Comparison of ENCODE assay signal across 13 cellular contexts in the genomic region with DNA sequence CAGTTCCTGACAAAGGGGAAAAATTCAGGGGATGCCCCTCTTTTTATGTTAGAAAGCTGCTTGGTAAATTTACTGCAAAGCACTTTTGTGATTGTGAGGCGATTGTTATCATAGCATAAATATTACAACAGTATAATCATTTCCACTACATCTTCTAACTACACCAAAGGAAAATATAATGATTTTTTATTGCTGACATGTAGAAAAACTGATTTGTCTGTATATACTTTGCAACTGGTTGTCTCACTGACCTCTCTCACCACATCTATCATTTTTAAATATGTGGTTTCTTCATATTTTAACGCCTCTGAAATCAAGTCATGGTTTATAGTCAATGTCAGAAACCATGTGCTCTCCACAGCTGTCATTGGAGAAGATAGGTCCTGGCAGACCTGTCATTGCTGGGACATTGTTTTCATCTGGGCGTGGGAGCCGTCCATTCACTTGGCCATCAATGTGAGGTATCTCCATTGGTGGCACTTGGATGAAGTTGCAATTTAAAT.
DNase-seq lines count a peak whose midpoint lies in the region; ATAC-seq and TF ChIP-seq lines count a peak whose summit lies in the region.
"Had no signal": no experiment of that assay in that cellular context is flagged by ENCODE, and none has a peak within 500 bp of the region (broad histone marks: within the 10 kb centered on the region; RNA-seq: fewer than 3 reads in every experiment).

No MANE protein-coding gene starts in this region.

- CTCF ChIA-PET in activated B cell treated with CpG ODN at 0.5 μM for 24 hours (lab: Charles Lee) = no interaction called here

- no peaks in the 10 kb centered on the region for H3K27me3 Mint-ChIP-seq in stimulated activated naive CD8-positive, alpha-beta T cell treated with anti-CD3 and anti-CD28 coated beads, Interleukin-15, amount 100 ng/mL, for 72 hours
- H3K27me3 Mint-ChIP-seq in activated B cell treated with CpG ODN at 0.5 μM for 24 hours = no peaks in the 10 kb centered on the region
- H3K27me3 Mint-ChIP-seq: B cell; CD4-positive, alpha-beta memory T cell had no signal

- DNase-seq in stimulated activated naive CD8-positive, alpha-beta T cell treated with anti-CD3 and anti-CD28 coated beads, Interleukin-15, amount 100 ng/mL, for 72 hours = no peak
- no peak for DNase-seq in stimulated activated naive CD8-positive, alpha-beta T cell treated with anti-CD3 and anti-CD28 coated beads, Interleukin-15, Interleukin-2, amounts not matched to agents 100 U/mL and 50 U/mL, for 24 hours
- DNase-seq in activated B cell treated with CpG ODN at 0.5 μM for 24 hours = no peak
- peak; percentile 12 for DNase-seq in myocyte (ENCODE audit: low read depth)
- DNase-seq in NCI-H2029 (lab: John Stamatoyannopoulos, UW) = no peak
- DNase-seq in stimulated activated CD4-positive, alpha-beta T cell treated with anti-CD3 and anti-CD28 coated beads, Interleukin-15, amount 100 ng/mL, for 24 hours = no peak
- DNase-seq: CD4-positive, alpha-beta memory T cell; DMS79; H7 had no signal

- H3K4me1 Mint-ChIP-seq in stimulated activated naive CD8-positive, alpha-beta T cell treated with anti-CD3 and anti-CD28 coated beads, Interleukin-15, amount 100 ng/mL, for 72 hours = peaks cover 26% of the 10 kb centered on the region
- peaks cover 9% of the 10 kb centered on the region for H3K4me1 Mint-ChIP-seq in activated B cell treated with CpG ODN at 0.5 μM for 24 hours
- H3K4me1 Mint-ChIP-seq: B cell, GM23338 had no signal

- no peak for TF ChIP-seq CTCF in activated B cell treated with CpG ODN at 0.5 μM for 24 hours (IDR thresholded peaks at IDR 0.05)

- no peaks in the 10 kb centered on the region for H3K9me3 Mint-ChIP-seq in stimulated activated naive CD8-positive, alpha-beta T cell treated with anti-CD3 and anti-CD28 coated beads, Interleukin-15, amount 100 ng/mL, for 72 hours
- H3K9me3 Mint-ChIP-seq in activated B cell treated with CpG ODN at 0.5 μM for 24 hours = no peaks in the 10 kb centered on the region
- H3K9me3 Mint-ChIP-seq: CD4-positive, alpha-beta memory T cell had no signal

- intact Hi-C loops in activated B cell treated with CpG ODN at 0.5 μM for 24 hours (cut with micrococcal nuclease) = no loop called here

- no peak overlapping the region for H3K27ac Mint-ChIP-seq in stimulated activated naive CD8-positive, alpha-beta T cell treated with anti-CD3 and anti-CD28 coated beads, Interleukin-15, amount 100 ng/mL, for 72 hours
- H3K27ac Mint-ChIP-seq in activated B cell treated with CpG ODN at 0.5 μM for 24 hours = peak overlapping the region; percentile 35
- H3K27ac Mint-ChIP-seq: B cell, GM23338 had no signal

- H3K4me3 Mint-ChIP-seq in stimulated activated naive CD8-positive, alpha-beta T cell treated with anti-CD3 and anti-CD28 coated beads, Interleukin-15, amount 100 ng/mL, for 72 hours = no peak overlapping the region
- H3K4me3 Mint-ChIP-seq in activated B cell treated with CpG ODN at 0.5 μM for 24 hours = no peak overlapping the region
- H3K4me3 Mint-ChIP-seq: B cell; CD4-positive, alpha-beta memory T cell; GM23338 had no signal

- ATAC-seq in stimulated activated naive CD8-positive, alpha-beta T cell treated with anti-CD3 and anti-CD28 coated beads, Interleukin-15, amount 100 ng/mL, for 72 hours = peak; percentile 57
- no peak for ATAC-seq in stimulated activated naive CD8-positive, alpha-beta T cell treated with anti-CD3 and anti-CD28 coated beads, Interleukin-15, Interleukin-2, amounts not matched to agents 100 U/mL and 50 U/mL, for 24 hours
- ATAC-seq in activated B cell treated with CpG ODN at 0.5 μM for 24 hours (ENCODE audit: low read depth) (no peak), GM21619 (IDR thresholded peaks at IDR 0.05; ENCODE audit: unreplicated experiment) (no peak)
- ATAC-seq: GM12878, GM23338 had no signal

- POLR2A ChIA-PET in activated B cell treated with CpG ODN at 0.5 μM for 24 hours (lab: Charles Lee) = no interaction called here

- no peaks in the 10 kb centered on the region for H3K36me3 Mint-ChIP-seq in activated B cell treated with CpG ODN at 0.5 μM for 24 hours (ENCODE audit: low read depth)
- H3K36me3 Mint-ChIP-seq: CD4-positive, alpha-beta memory T cell had no signal
